24 cellular contexts compared by ENCODE assay signal in genomic region chr6:18634912-18635311, GRCh38.
"Had no signal": no experiment of that assay in that cellular context is flagged by ENCODE, and none has a peak within 500 bp of the region (broad histone marks: within the 10 kb centered on the region; RNA-seq: fewer than 3 reads in every experiment).

No MANE protein-coding gene starts in this region.

- H2AFZ ChIP-seq: parathyroid adenoma had no signal

- H3K27me3 ChIP-seq: ovary, right lobe of liver, sigmoid colon, stomach, tibial artery, transverse colon, upper lobe of right lung, uterus had no signal

- H3K36me3 ChIP-seq: ovary, right lobe of liver, sigmoid colon, stomach, tibial artery, transverse colon, upper lobe of right lung, uterus had no signal

- H3K27ac ChIP-seq: ovary, parathyroid adenoma, psoas muscle, right lobe of liver, sigmoid colon, stomach, tibial artery, transverse colon, upper lobe of right lung, uterus had no signal

- H3K4me1 ChIP-seq: parathyroid adenoma, psoas muscle, right lobe of liver, sigmoid colon, stomach, tibial artery, transverse colon, upper lobe of right lung, uterus had no signal

- H3K9ac ChIP-seq: parathyroid adenoma had no signal

- DNase-seq: naive thymus-derived CD8-positive, alpha-beta T cell; nephron progenitor cell; occipital lobe; ovary; posterior cingulate gyrus; psoas muscle; right cardiac atrium; right lobe of liver; sigmoid colon; small intestine; stimulated activated CD4-positive, alpha-beta T cell treated with anti-CD3 and anti-CD28 coated beads, Interleukin-15, amount 100 ng/mL, for 24 hours; stimulated activated CD4-positive, alpha-beta T cell treated with anti-CD3 and anti-CD28 coated beads, Interleukin-2, amount 100 ng/mL, for 24 hours; stimulated activated CD4-positive, alpha-beta T cell treated with anti-CD3 and anti-CD28 coated beads, Interleukin-2, amount 100 ng/mL, for 48 hours; stimulated activated CD4-positive, alpha-beta T cell treated with anti-CD3 and anti-CD28 coated beads, Interleukin-4, amount 100 ng/mL, for 24 hours; stimulated activated naive B cell treated with anti-CD40 and anti-IgM and Interleukin-4, amounts not matched to agents 10 μg/mL and 1 μg/mL and 100 μg/mL, for 72 hours; stimulated activated naive CD4-positive, alpha-beta T cell treated with Interleukin-2 at 50 U/mL for 16 hours; stomach; tibial artery; transverse colon; upper lobe of right lung; uterus had no signal

- FAIRE-seq: small intestine had no signal

- H3K9me3 ChIP-seq: ovary, psoas muscle, right lobe of liver, sigmoid colon, stomach, tibial artery, transverse colon, upper lobe of right lung, uterus had no signal

- H3K79me2 ChIP-seq: parathyroid adenoma had no signal

- ATAC-seq: naive thymus-derived CD8-positive, alpha-beta T cell; natural killer cell treated with Interleukin-12 subunit alpha and Interleukin-12 subunit beta and Interleukin-15 and Interleukin-18, amount 100 ng/mL, for 72 hours; psoas muscle; right cardiac atrium; right lobe of liver; stimulated activated effector memory CD8-positive, alpha-beta T cell treated with anti-CD3 and anti-CD28 coated beads, Interleukin-12 subunit alpha, Interleukin-12 subunit beta, amount 100 ng/mL, for 72 hours; stimulated activated naive B cell treated with anti-CD40 and anti-IgM and Interleukin-4, amounts not matched to agents 10 μg/mL and 1 μg/mL and 100 μg/mL, for 72 hours; upper lobe of right lung had no signal

- H3K4me3 ChIP-seq: ovary, psoas muscle, right lobe of liver, sigmoid colon, stomach, tibial artery, transverse colon, upper lobe of right lung, uterus had no signal
